Comparison of ENCODE assay signal across 1 cellular context in genomic region chr10:77855404-77856155, GRCh38.
TF ChIP-seq lines count a peak whose summit lies in the region.

No MANE protein-coding gene starts in this region.

TF ChIP-seq in H1, 55 proteins besides CTCF, POLR2A, EP300 and RAD21:
- TF ChIP-seq ATF3 (IDR thresholded peaks at IDR 0.05; ENCODE audit: insufficient read depth, low read depth, low read length) = no peak
- no peak for TF ChIP-seq TAF7 (optimal IDR thresholded peaks at IDR 0.05; ENCODE audit: borderline replicate concordance, low read depth, low read length)
- no peak for TF ChIP-seq CTBP2 (IDR thresholded peaks at IDR 0.05; ENCODE audit: borderline replicate concordance, insufficient read depth, insufficient read length, low read length)
- TF ChIP-seq FOSL1 (IDR thresholded peaks at IDR 0.05; ENCODE audit: insufficient read depth, low read depth, low read length) = no peak
- no peak for TF ChIP-seq TAF1 (IDR thresholded peaks at IDR 0.05; ENCODE audit: low read depth, low read length)
- no peak for TF ChIP-seq ATF2 (IDR thresholded peaks at IDR 0.05; ENCODE audit: low read length)
- TF ChIP-seq GABPA (IDR thresholded peaks at IDR 0.05; ENCODE audit: borderline replicate concordance, insufficient read depth, low read length) = no peak
- TF ChIP-seq SP2 (IDR thresholded peaks at IDR 0.05; ENCODE audit: low read length) = no peak
